In the genomic region with DNA sequence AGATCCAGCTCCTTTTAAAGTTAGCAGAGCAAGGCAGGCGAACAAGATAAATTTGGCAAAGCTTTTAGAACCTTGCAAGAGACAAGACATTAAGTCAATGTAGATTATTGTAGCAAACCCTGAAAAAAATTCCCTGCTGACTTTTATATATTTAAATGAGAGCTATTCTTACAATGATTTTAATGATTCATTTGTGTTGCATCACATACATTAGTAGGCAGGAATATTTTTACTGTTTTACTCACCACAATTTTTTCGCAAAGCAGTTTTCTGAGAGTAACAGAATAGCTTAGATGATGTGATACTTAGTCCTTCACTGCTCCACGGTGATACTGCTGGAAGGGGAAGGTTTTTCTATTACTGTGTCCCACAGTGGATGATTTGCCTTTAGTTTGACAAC, we compare ENCODE assay signal across 1 cellular context.
TF ChIP-seq lines count a peak whose summit lies in the region.

No MANE protein-coding gene starts in this region.

TF ChIP-seq in GM23338, 12 proteins besides CTCF, POLR2A, EP300 and RAD21 (continued from another document):
- TF ChIP-seq, protein P1, sequence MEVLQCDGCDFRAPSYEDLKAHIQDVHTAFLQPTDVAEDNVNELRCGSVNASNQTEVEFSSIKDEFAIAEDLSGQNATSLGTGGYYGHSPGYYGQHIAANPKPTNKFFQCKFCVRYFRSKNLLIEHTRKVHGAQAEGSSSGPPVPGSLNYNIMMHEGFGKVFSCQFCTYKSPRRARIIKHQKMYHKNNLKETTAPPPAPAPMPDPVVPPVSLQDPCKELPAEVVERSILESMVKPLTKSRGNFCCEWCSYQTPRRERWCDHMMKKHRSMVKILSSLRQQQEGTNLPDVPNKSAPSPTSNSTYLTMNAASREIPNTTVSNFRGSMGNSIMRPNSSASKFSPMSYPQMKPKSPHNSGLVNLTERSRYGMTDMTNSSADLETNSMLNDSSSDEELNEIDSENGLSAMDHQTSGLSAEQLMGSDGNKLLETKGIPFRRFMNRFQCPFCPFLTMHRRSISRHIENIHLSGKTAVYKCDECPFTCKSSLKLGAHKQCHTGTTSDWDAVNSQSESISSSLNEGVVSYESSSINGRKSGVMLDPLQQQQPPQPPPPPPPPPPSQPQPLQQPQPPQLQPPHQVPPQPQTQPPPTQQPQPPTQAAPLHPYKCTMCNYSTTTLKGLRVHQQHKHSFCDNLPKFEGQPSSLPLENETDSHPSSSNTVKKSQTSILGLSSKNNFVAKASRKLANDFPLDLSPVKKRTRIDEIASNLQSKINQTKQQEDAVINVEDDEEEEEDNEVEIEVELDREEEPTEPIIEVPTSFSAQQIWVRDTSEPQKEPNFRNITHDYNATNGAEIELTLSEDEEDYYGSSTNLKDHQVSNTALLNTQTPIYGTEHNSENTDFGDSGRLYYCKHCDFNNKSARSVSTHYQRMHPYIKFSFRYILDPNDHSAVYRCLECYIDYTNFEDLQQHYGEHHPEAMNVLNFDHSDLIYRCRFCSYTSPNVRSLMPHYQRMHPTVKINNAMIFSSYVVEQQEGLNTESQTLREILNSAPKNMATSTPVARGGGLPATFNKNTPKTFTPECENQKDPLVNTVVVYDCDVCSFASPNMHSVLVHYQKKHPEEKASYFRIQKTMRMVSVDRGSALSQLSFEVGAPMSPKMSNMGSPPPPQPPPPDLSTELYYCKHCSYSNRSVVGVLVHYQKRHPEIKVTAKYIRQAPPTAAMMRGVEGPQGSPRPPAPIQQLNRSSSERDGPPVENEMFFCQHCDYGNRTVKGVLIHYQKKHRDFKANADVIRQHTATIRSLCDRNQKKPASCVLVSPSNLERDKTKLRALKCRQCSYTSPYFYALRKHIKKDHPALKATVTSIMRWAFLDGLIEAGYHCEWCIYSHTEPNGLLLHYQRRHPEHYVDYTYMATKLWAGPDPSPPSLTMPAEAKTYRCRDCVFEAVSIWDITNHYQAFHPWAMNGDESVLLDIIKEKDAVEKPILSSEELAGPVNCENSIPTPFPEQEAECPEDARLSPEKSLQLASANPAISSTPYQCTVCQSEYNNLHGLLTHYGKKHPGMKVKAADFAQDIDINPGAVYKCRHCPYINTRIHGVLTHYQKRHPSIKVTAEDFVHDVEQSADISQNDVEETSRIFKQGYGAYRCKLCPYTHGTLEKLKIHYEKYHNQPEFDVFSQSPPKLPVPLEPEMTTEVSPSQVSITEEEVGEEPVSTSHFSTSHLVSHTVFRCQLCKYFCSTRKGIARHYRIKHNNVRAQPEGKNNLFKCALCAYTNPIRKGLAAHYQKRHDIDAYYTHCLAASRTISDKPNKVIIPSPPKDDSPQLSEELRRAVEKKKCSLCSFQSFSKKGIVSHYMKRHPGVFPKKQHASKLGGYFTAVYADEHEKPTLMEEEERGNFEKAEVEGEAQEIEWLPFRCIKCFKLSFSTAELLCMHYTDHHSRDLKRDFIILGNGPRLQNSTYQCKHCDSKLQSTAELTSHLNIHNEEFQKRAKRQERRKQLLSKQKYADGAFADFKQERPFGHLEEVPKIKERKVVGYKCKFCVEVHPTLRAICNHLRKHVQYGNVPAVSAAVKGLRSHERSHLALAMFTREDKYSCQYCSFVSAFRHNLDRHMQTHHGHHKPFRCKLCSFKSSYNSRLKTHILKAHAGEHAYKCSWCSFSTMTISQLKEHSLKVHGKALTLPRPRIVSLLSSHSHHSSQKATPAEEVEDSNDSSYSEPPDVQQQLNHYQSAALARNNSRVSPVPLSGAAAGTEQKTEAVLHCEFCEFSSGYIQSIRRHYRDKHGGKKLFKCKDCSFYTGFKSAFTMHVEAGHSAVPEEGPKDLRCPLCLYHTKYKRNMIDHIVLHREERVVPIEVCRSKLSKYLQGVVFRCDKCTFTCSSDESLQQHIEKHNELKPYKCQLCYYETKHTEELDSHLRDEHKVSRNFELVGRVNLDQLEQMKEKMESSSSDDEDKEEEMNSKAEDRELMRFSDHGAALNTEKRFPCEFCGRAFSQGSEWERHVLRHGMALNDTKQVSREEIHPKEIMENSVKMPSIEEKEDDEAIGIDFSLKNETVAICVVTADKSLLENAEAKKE (CRISPR knock-in tag; IDR thresholded peaks at IDR 0.05) = no peak
- TF ChIP-seq, protein P2, sequence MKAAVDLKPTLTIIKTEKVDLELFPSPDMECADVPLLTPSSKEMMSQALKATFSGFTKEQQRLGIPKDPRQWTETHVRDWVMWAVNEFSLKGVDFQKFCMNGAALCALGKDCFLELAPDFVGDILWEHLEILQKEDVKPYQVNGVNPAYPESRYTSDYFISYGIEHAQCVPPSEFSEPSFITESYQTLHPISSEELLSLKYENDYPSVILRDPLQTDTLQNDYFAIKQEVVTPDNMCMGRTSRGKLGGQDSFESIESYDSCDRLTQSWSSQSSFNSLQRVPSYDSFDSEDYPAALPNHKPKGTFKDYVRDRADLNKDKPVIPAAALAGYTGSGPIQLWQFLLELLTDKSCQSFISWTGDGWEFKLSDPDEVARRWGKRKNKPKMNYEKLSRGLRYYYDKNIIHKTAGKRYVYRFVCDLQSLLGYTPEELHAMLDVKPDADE (IDR thresholded peaks at IDR 0.05) = no peak
